25 cellular contexts compared by ENCODE assay signal in genomic region chr6:105886812-105887513, GRCh38.
DNase-seq lines count a peak whose midpoint lies in the region; ATAC-seq, FAIRE-seq and TF ChIP-seq lines count a peak whose summit lies in the region.
"Had no signal": no experiment of that assay in that cellular context is flagged by ENCODE, and none has a peak within 500 bp of the region (broad histone marks: within the 10 kb centered on the region; RNA-seq: fewer than 3 reads in every experiment).

No MANE protein-coding gene starts in this region.

- no peaks in the 10 kb centered on the region for H3F3A ChIP-seq in GM23338 (replicated peaks; ENCODE audit: low read depth)

- peak; percentile 67 for ATAC-seq in GM23338
- no peak for ATAC-seq in activated B cell treated with CpG ODN at 0.5 μM for 24 hours (ENCODE audit: low read depth)
- peak in 3 of 4 donors; percentile 12 to 41 (median 15) for ATAC-seq in pancreas
- ATAC-seq in CD8-positive, alpha-beta T cell, result no peak
- ATAC-seq: HCT116, HepG2 had no signal

- H3K4me1 Mint-ChIP-seq in CD14-positive monocyte, result peaks cover 47% of the 10 kb centered on the region
- H3K4me1 Mint-ChIP-seq in GM23338, result peaks cover 11% of the 10 kb centered on the region
- H3K4me1 Mint-ChIP-seq in activated B cell treated with CpG ODN at 0.5 μM for 24 hours, result peaks cover 34% of the 10 kb centered on the region
- H3K4me1 Mint-ChIP-seq in CD8-positive, alpha-beta T cell (ENCODE audit: low read depth), result no peaks in the 10 kb centered on the region
- H3K4me1 Mint-ChIP-seq: neural progenitor cell had no signal

- H3K4me1 ChIP-seq in GM23338 (ENCODE audit: insufficient read depth), result peaks cover 13% of the 10 kb centered on the region; the same call in 1 of the 2 replicates
- H3K4me1 ChIP-seq in pancreas, result peaks cover 0 to 14% (median 11%) of the 10 kb centered on the region in 3 donors
- H3K4me1 ChIP-seq in CD8-positive, alpha-beta T cell (ENCODE audit: insufficient read depth, low read length), result no peaks in the 10 kb centered on the region
- H3K4me1 ChIP-seq: neural progenitor cell, prostate gland had no signal

- POLR2A ChIA-PET in activated B cell treated with CpG ODN at 0.5 μM for 24 hours (lab: Charles Lee), result no interaction called here
- POLR2A ChIA-PET in CD8-positive, alpha-beta T cell (lab: Charles Lee), result no interaction called here

- H2AFZ ChIP-seq in GM23338, result no peak overlapping the region
- H2AFZ ChIP-seq: neural progenitor cell had no signal

- H3K27ac ChIP-seq in GM23338 (ENCODE audit: low read depth) (0 out of 2 replicates have a peak overlapping the region, but pooled peaks have one; percentile 3), pancreas (no peak overlapping the region)
- no peak overlapping the region for H3K27ac ChIP-seq in CD8-positive, alpha-beta T cell (ENCODE audit: low read depth, low read length)
- H3K27ac ChIP-seq: coronary artery, neural progenitor cell, prostate gland had no signal

- peaks cover 12% of the 10 kb centered on the region for H3K9me2 ChIP-seq in GM23338 (ENCODE audit: insufficient read depth)

- H4K20me1 ChIP-seq in GM23338 (replicated peaks; ENCODE audit: insufficient read depth), result no peaks in the 10 kb centered on the region

- H3K27ac Mint-ChIP-seq in CD14-positive monocyte (peak overlapping the region in 4 of 7 donors; percentile 40 to 87 (median 76)), GM23338 (no peak overlapping the region), activated B cell treated with CpG ODN at 0.5 μM for 24 hours (peak overlapping the region; percentile 30)
- no peak overlapping the region for H3K27ac Mint-ChIP-seq in CD8-positive, alpha-beta T cell
- H3K27ac Mint-ChIP-seq: activated CD4-positive, alpha-beta T cell treated with anti-CD3 and anti-CD28 coated beads, Interleukin-2, amount 10 ng/mL, durations not matched to agents 7 days and 5 days; neural progenitor cell had no signal

- no peaks in the 10 kb centered on the region for H3K9me3 ChIP-seq in pancreas
- no peaks in the 10 kb centered on the region for H3K9me3 ChIP-seq in CD8-positive, alpha-beta T cell (ENCODE audit: low read length)
- H3K9me3 ChIP-seq: prostate gland had no signal

- intact Hi-C loops in CD14-positive monocyte (cut with micrococcal nuclease) (loop anchor here (10.0 kb wide), 3 partner anchors 48 to 278 kb away; partner anchors contain the start of gene PRDM1 (in 1 of the 2)), activated B cell treated with CpG ODN at 0.5 μM for 24 hours (cut with micrococcal nuclease) (no loop called here), pancreas (cut with DNase I) (no loop called here)
- intact Hi-C loops in CD8-positive, alpha-beta T cell (cut with DNase I, micrococcal nuclease), result no loop called here

- H3K36me3 Mint-ChIP-seq in CD14-positive monocyte (peaks cover 0 to 4% of the 10 kb centered on the region in 2 donors), GM23338 (ENCODE audit: low read depth) (no peaks in the 10 kb centered on the region), activated B cell treated with CpG ODN at 0.5 μM for 24 hours (ENCODE audit: low read depth) (no peaks in the 10 kb centered on the region)
- H3K36me3 Mint-ChIP-seq in CD8-positive, alpha-beta T cell, result no peaks in the 10 kb centered on the region
- H3K36me3 Mint-ChIP-seq: neural progenitor cell had no signal

- no peaks in the 10 kb centered on the region for H3K27me3 ChIP-seq in GM23338 (ENCODE audit: insufficient read depth)
- no peaks in the 10 kb centered on the region for H3K27me3 ChIP-seq in pancreas
- H3K27me3 ChIP-seq in CD8-positive, alpha-beta T cell (ENCODE audit: insufficient read depth, low read length), result no peaks in the 10 kb centered on the region
- H3K27me3 ChIP-seq: neural progenitor cell had no signal

- peaks cover 0 to 5% (median 0%) of the 10 kb centered on the region in 3 donors for H3K27me3 Mint-ChIP-seq in CD14-positive monocyte (ENCODE audit: low read depth in 3 of 3)
- H3K27me3 Mint-ChIP-seq in GM23338 (ENCODE audit: insufficient read depth, low read depth, poor library complexity), result peaks cover 3% of the 10 kb centered on the region
- H3K27me3 Mint-ChIP-seq in activated B cell treated with CpG ODN at 0.5 μM for 24 hours, result no peaks in the 10 kb centered on the region
- peaks cover 3% of the 10 kb centered on the region for H3K27me3 Mint-ChIP-seq in CD8-positive, alpha-beta T cell (ENCODE audit: low read depth)
- H3K27me3 Mint-ChIP-seq: activated CD4-positive, alpha-beta T cell treated with anti-CD3 and anti-CD28 coated beads, Interleukin-2, amount 10 ng/mL, durations not matched to agents 7 days and 5 days had no signal

- H3K36me3 ChIP-seq in GM23338 (ENCODE audit: insufficient read depth), result no peaks in the 10 kb centered on the region
- no peaks in the 10 kb centered on the region for H3K36me3 ChIP-seq in pancreas
- H3K36me3 ChIP-seq in CD8-positive, alpha-beta T cell (ENCODE audit: insufficient read depth, low read length), result no peaks in the 10 kb centered on the region
- H3K36me3 ChIP-seq: neural progenitor cell, prostate gland had no signal

- 85 to 87% methylated on average over 7 of the region's 7 CpGs for WGBS in pancreas, 2 donors

- CTCF ChIA-PET in activated B cell treated with CpG ODN at 0.5 μM for 24 hours (lab: Charles Lee), result no interaction called here
- CTCF ChIA-PET in CD8-positive, alpha-beta T cell (lab: Charles Lee), result no interaction called here

- H3K4me3 Mint-ChIP-seq in CD14-positive monocyte (no peak overlapping the region), GM23338 (no peak overlapping the region), activated B cell treated with CpG ODN at 0.5 μM for 24 hours (no peak overlapping the region)
- H3K4me3 Mint-ChIP-seq in CD8-positive, alpha-beta T cell, result no peak overlapping the region
- H3K4me3 Mint-ChIP-seq: activated CD4-positive, alpha-beta T cell treated with anti-CD3 and anti-CD28 coated beads, Interleukin-2, amount 10 ng/mL, durations not matched to agents 7 days and 5 days; neural progenitor cell had no signal

- H3K4me3 ChIP-seq in GM23338, result no peak overlapping the region
- no peak overlapping the region for H3K4me3 ChIP-seq in pancreas
- no peak overlapping the region for H3K4me3 ChIP-seq in CD8-positive, alpha-beta T cell (ENCODE audit: low read depth, low read length)
- H3K4me3 ChIP-seq: coronary artery, neural progenitor cell, prostate gland had no signal

- H3K9me3 Mint-ChIP-seq in CD14-positive monocyte (peaks cover 0 to 2% (median 0%) of the 10 kb centered on the region in 7 donors), GM23338 (peaks cover 15% of the 10 kb centered on the region; the same call in 2 of the 3 replicates), activated B cell treated with CpG ODN at 0.5 μM for 24 hours (no peaks in the 10 kb centered on the region)
- peaks cover 5% of the 10 kb centered on the region for H3K9me3 Mint-ChIP-seq in CD8-positive, alpha-beta T cell
- H3K9me3 Mint-ChIP-seq: stimulated activated naive CD8-positive, alpha-beta T cell treated with anti-CD3 and anti-CD28 coated beads, Interleukin-15, Interleukin-2, amounts not matched to agents 100 ng/mL and 50 ng/mL, for 24 hours had no signal

- no peak for FAIRE-seq in pancreas (lab: Jason Lieb, UNC)
- FAIRE-seq: D721Med, endometrium, HepG2, TTC549 had no signal

- TF ChIP-seq CTCF in CD14-positive monocyte (IDR thresholded peaks at IDR 0.05) (no peak), GM23338 (conservative IDR thresholded peaks at IDR 0.05; ENCODE audit: low read depth in 2 of 2) (no peak), activated B cell treated with CpG ODN at 0.5 μM for 24 hours (IDR thresholded peaks at IDR 0.05) (no peak), pancreas (IDR thresholded peaks at IDR 0.05) (no peak), GM20000 (IDR thresholded peaks at IDR 0.05; ENCODE audit: extremely low read depth, missing control alignments) (no peak)
- no peak for TF ChIP-seq CTCF in CD8-positive, alpha-beta T cell (IDR thresholded peaks at IDR 0.05)

- no peaks in the 10 kb centered on the region for H3K79me2 ChIP-seq in GM23338 (replicated peaks; ENCODE audit: insufficient read depth)

- DNase-seq in CD14-positive monocyte (ENCODE audit: low spot score) (no peak), GM23338 (ENCODE audit: low spot score) (no peak), activated B cell treated with CpG ODN at 0.5 μM for 24 hours (no peak), pancreas (no peak), NCI-H2081 (lab: John Stamatoyannopoulos, UW) (no peak), cerebellar nuclear complex (lab: John Stamatoyannopoulos, UW) (no peak), GM20000 (ENCODE audit: low spot score) (no peak)
- no peak for DNase-seq in CD8-positive, alpha-beta T cell
- DNase-seq: activated CD4-positive, alpha-beta T cell treated with anti-CD3 and anti-CD28 coated beads, Interleukin-2, amount 10 ng/mL, durations not matched to agents 7 days and 5 days; activated gamma-delta T cell; GDM1; hippocampal formation; NCI-H1417; NCI-H524 treated with DMSO at 0.1 percent for 48 hours; SW 1271; trophoblast cell had no signal

- H3K4me2 ChIP-seq in GM23338, result no peak overlapping the region
- H3K4me2 ChIP-seq: neural progenitor cell had no signal

TF ChIP-seq in GM23338, 12 proteins besides CTCF, POLR2A, EP300 and RAD21 (continues in another document):
- TF ChIP-seq EZH2phosphoT487 (IDR thresholded peaks at IDR 0.05; ENCODE audit: unreplicated experiment), result no peak

Comparison
In these comparisons a context has a peak if more than half of its experiments do, and no peak if none do; other contexts are left out.
1. H3K27ac Mint-ChIP-seq: peak in CD14-positive monocyte (4 of 7) and activated B cell treated with CpG ODN at 0.5 μM for 24 hours (single experiment); none in GM23338 (single experiment) and CD8-positive, alpha-beta T cell (single experiment).
2. ATAC-seq: peak in GM23338 (single experiment) and pancreas (3 of 4); none in activated B cell treated with CpG ODN at 0.5 μM for 24 hours (single experiment) and CD8-positive, alpha-beta T cell (single experiment).
3. intact Hi-C loops: an anchor here in CD14-positive monocyte (10.0 kb wide); none called in activated B cell treated with CpG ODN at 0.5 μM for 24 hours, pancreas and CD8-positive, alpha-beta T cell.